ENCODE assay signal across 12 cellular contexts in genomic region chr6:156948807-156949206, GRCh38.
A peak's percentile ranks its signal among the peaks of the same experiment; 100 is the strongest.
DNase-seq lines count a peak whose midpoint lies in the region; ATAC-seq and TF ChIP-seq lines count a peak whose summit lies in the region.
"Had no signal": no experiment of that assay in that cellular context is flagged by ENCODE, and none has a peak within 500 bp of the region (broad histone marks: within the 10 kb centered on the region; RNA-seq: fewer than 3 reads in every experiment).

No MANE protein-coding gene starts in this region.

- no TSS peak for BruUV-seq in mammary epithelial cell (replicated peaks; lab: Mats Ljungman, UMichigan)

- no peak overlapping the region for H2AFZ ChIP-seq in mammary epithelial cell (ENCODE audit: low read depth, low read length)

- POLR2A ChIA-PET in BJ (lab: Charles Lee), result no interaction called here

- H3K79me2 ChIP-seq in mammary epithelial cell (ENCODE audit: insufficient read depth, low read length), result peaks cover 65% of the 10 kb centered on the region

- ATAC-seq in mucosa of descending colon, result peak; percentile 63
- no peak for ATAC-seq in GM18858 (IDR thresholded peaks at IDR 0.05; ENCODE audit: unreplicated experiment)

- dilution Hi-C loops in mammary epithelial cell (cut with HindIII; ENCODE audit: low sequenced_read_pairs), result no loop called here

- CTCF ChIA-PET in BJ (lab: Yijun Ruan, JAX), result no interaction called here
- CTCF ChIA-PET in mammary epithelial cell (lab: Charles Lee; ENCODE audit: low non-redundant PET), result interaction anchor here (0.5 kb wide), 1 partner anchor 150 kb away, joined by 3 read pairs; no protein-coding TSS in a partner anchor

- in situ Hi-C loops in mammary epithelial cell (cut with MboI; ENCODE audit: low sequenced_read_pairs in 2 of 2), result no loop called here

- H3K36me3 ChIP-seq in BJ (ENCODE audit: control insufficient read depth, insufficient read depth, low read length) (no peaks in the 10 kb centered on the region), HUES48 (ENCODE audit: control insufficient read depth, insufficient read depth, low read length) (no peaks in the 10 kb centered on the region), mammary epithelial cell (ENCODE audit: insufficient read depth, low read length) (no peaks in the 10 kb centered on the region), mucosa of descending colon (ENCODE audit: low read depth) (no peaks in the 10 kb centered on the region)
- H3K36me3 ChIP-seq: thoracic aorta had no signal

- H3K4me3 ChIP-seq in BJ (ENCODE audit: low read depth, low read length) (no peak overlapping the region), HUES48 (ENCODE audit: low read depth, low read length) (no peak overlapping the region), mammary epithelial cell (replicated peaks in 1 of 3; ENCODE audit: insufficient read depth in 1 of 3, low read depth in 2 of 3, low read length in 3 of 3) (peak overlapping the region in 1 of 3 experiments; percentile 32), mucosa of descending colon (no peak overlapping the region)
- H3K4me3 ChIP-seq: thoracic aorta had no signal

- peak overlapping the region; percentile 90 for H3K4me2 ChIP-seq in mammary epithelial cell (ENCODE audit: insufficient read depth, low read depth, low read length)

- H3K27ac ChIP-seq in HUES48 (ENCODE audit: low read depth, low read length) (peak overlapping the region; percentile 4), mammary epithelial cell (ENCODE audit: insufficient read depth, low read depth, low read length) (peak overlapping the region; percentile 90)
- H3K27ac ChIP-seq: thoracic aorta had no signal

- no peak for TF ChIP-seq CTCF in BJ (IDR thresholded peaks at IDR 0.05; ENCODE audit: insufficient read depth, low read depth, low read length)
- TF ChIP-seq CTCF in mammary epithelial cell (conservative IDR thresholded peaks at IDR 0.05 in 1 of 2, IDR thresholded peaks at IDR 0.05 in 1 of 2; ENCODE audit: extremely low read depth in 1 of 2, insufficient read depth in 1 of 2, low read depth in 1 of 2, low read length in 2 of 2), result peak in 1 of 2 donors; percentile 9
- TF ChIP-seq CTCF in mucosa of descending colon (IDR thresholded peaks at IDR 0.05), result no peak

- H3K9ac ChIP-seq in HUES48 (ENCODE audit: low read depth, low read length) (no peak overlapping the region), mammary epithelial cell (ENCODE audit: insufficient read depth, low read length) (peak overlapping the region; percentile 66)

- DNase-seq in BJ (ENCODE audit: low read depth) (peak; percentile 30), mammary epithelial cell (peak; percentile 91), mucosa of descending colon (no peak), NCI-H1417 (lab: John Stamatoyannopoulos, UW) (no peak), DMS53 treated with DMSO at 0.1 percent for 48 hours (lab: John Stamatoyannopoulos, UW; ENCODE audit: unreplicated experiment) (no peak), T-helper 1 cell (no peak)
- DNase-seq: DMS 273 treated with DMSO at 0.1 percent for 48 hours; NCI-H1105 treated with DMSO at 0.1 percent for 48 hours; stimulated activated CD4-positive, alpha-beta T cell treated with anti-CD3 and anti-CD28 coated beads, Interleukin-15, amount 100 ng/mL, for 24 hours had no signal

- intact Hi-C loops in mammary epithelial cell (cut with micrococcal nuclease), result loop anchor here (1.0 to 10.0 kb wide), 3 partner anchors 169 to 385 kb away; no protein-coding TSS in a partner anchor
- intact Hi-C loops in mucosa of descending colon (cut with DNase I, micrococcal nuclease), result no loop called here

- H3K4me1 ChIP-seq in HUES48 (ENCODE audit: control insufficient read depth, insufficient read depth, low read length) (peaks cover 53% of the 10 kb centered on the region), mammary epithelial cell (ENCODE audit: insufficient read depth, low read length) (peaks cover 50% of the 10 kb centered on the region), mucosa of descending colon (ENCODE audit: low read depth) (peaks cover 17% of the 10 kb centered on the region)

- 41% methylated on average over 2 of the region's 2 CpGs for WGBS in mammary epithelial cell (ENCODE audit: low coverage, missing lambda C conversion rate)

- H4K20me1 ChIP-seq in mammary epithelial cell (ENCODE audit: insufficient read depth, low read length), result no peaks in the 10 kb centered on the region

- H3K27me3 ChIP-seq in BJ (ENCODE audit: control insufficient read depth, insufficient read depth, low read length) (no peaks in the 10 kb centered on the region), HUES48 (ENCODE audit: control insufficient read depth, insufficient read depth, low read length) (no peaks in the 10 kb centered on the region), mammary epithelial cell (ENCODE audit: insufficient read depth, low read length) (no peaks in the 10 kb centered on the region)

- H3K9me3 ChIP-seq in HUES48 (ENCODE audit: control insufficient read depth, insufficient read depth, low read length), result no peaks in the 10 kb centered on the region
- H3K9me3 ChIP-seq in mammary epithelial cell (replicated peaks; ENCODE audit: insufficient read depth, low read length), result no peaks in the 10 kb centered on the region
- no peaks in the 10 kb centered on the region for H3K9me3 ChIP-seq in mucosa of descending colon
- H3K9me3 ChIP-seq: thoracic aorta had no signal

Comparison
In these comparisons a context has a peak if more than half of its experiments do, and no peak if none do; other contexts are left out.
1. DNase-seq: peak in BJ (single experiment) and mammary epithelial cell (single experiment); none in mucosa of descending colon (0 of 3), NCI-H1417 (0 of 3), DMS53 treated with DMSO at 0.1 percent for 48 hours (single experiment) and T-helper 1 cell (0 of 5).